25 cellular contexts compared by ENCODE assay signal in genomic region chr6:29655658-29656057, GRCh38. TPM values are rescaled to one million over a fixed set of nuclear protein-coding genes. Genes with fewer than 3 reads are reported as not detected.
"Had no signal": no experiment of that assay in that cellular context is flagged by ENCODE, and none has a peak within 500 bp of the region (broad histone marks: within the 10 kb centered on the region; RNA-seq: fewer than 3 reads in every experiment).

No MANE protein-coding gene starts in this region.

- ATAC-seq: activated CD8-positive, alpha-beta memory T cell treated with anti-CD3 and anti-CD28 coated beads, Interleukin-2, amount 10 ng/mL, durations not matched to agents 7 days and 5 days; activated T-helper 17 cell treated with anti-CD3 and anti-CD28 coated beads, Interleukin-2, amount 50 U/mL, for 72 hours; foreskin keratinocyte; lower lobe of right lung; natural killer cell; sciatic nerve; stimulated activated naive B cell treated with anti-CD40 and anti-IgM and Interleukin-4, amounts not matched to agents 10 μg/mL and 1 μg/mL and 100 μg/mL, for 72 hours had no signal

- H3K27me3 ChIP-seq: foreskin keratinocyte, ovary, uterus had no signal

- H3K9ac ChIP-seq: SK-N-SH had no signal

- H3K27ac ChIP-seq: foreskin keratinocyte, lower lobe of right lung, ovary, transverse colon, uterus had no signal

- H3K9me3 ChIP-seq: lower lobe of right lung, ovary, SK-N-SH, transverse colon, uterus had no signal

- H3K4me1 ChIP-seq: foreskin keratinocyte, lower lobe of right lung, uterus had no signal

- H3K4me2 ChIP-seq: SK-N-SH had no signal

- H3K9me2 ChIP-seq: SK-N-SH had no signal

- H3K9me3 Mint-ChIP-seq: activated B cell treated with CpG ODN at 0.5 μM for 24 hours; activated CD4-positive, alpha-beta memory T cell treated with anti-CD3 and anti-CD28 coated beads, Interleukin-2, amount 10 ng/mL, durations not matched to agents 7 days and 5 days; activated naive CD8-positive, alpha-beta T cell treated with anti-CD3 and anti-CD28 coated beads, Interleukin-2, amount 10 ng/mL, durations not matched to agents 7 days and 5 days; activated T-helper 17 cell treated with anti-CD3 and anti-CD28 coated beads, Interleukin-2, amount 50 U/mL, for 72 hours; dendritic cell treated with granulocyte-macrophage colony-stimulating factor and Interleukin-4, amounts not matched to agents 40 ng/mL and 50 ng/mL, for 4 days; immature natural killer cell; natural killer cell; stimulated activated naive B cell treated with anti-CD40 and anti-IgM and Interleukin-4, amounts not matched to agents 10 μg/mL and 1 μg/mL and 100 μg/mL, for 72 hours had no signal

- H3K36me3 ChIP-seq: lower lobe of right lung, ovary, transverse colon, uterus had no signal

- H3K4me3 Mint-ChIP-seq: activated B cell treated with CpG ODN at 0.5 μM for 24 hours; activated CD4-positive, alpha-beta memory T cell treated with anti-CD3 and anti-CD28 coated beads, Interleukin-2, amount 10 ng/mL, durations not matched to agents 7 days and 5 days; activated CD8-positive, alpha-beta memory T cell treated with anti-CD3 and anti-CD28 coated beads, Interleukin-2, amount 10 ng/mL, durations not matched to agents 7 days and 5 days; activated naive CD8-positive, alpha-beta T cell treated with anti-CD3 and anti-CD28 coated beads, Interleukin-2, amount 10 ng/mL, durations not matched to agents 7 days and 5 days; activated T-helper 17 cell treated with anti-CD3 and anti-CD28 coated beads, Interleukin-2, amount 50 U/mL, for 72 hours; brain; dendritic cell treated with granulocyte-macrophage colony-stimulating factor and Interleukin-4, amounts not matched to agents 40 ng/mL and 50 ng/mL, for 4 days; immature natural killer cell; natural killer cell; stimulated activated naive B cell treated with anti-CD40 and anti-IgM and Interleukin-4, amounts not matched to agents 10 μg/mL and 1 μg/mL and 100 μg/mL, for 72 hours had no signal

- H3K27ac Mint-ChIP-seq: activated B cell treated with CpG ODN at 0.5 μM for 24 hours; activated CD4-positive, alpha-beta memory T cell treated with anti-CD3 and anti-CD28 coated beads, Interleukin-2, amount 10 ng/mL, durations not matched to agents 7 days and 5 days; activated CD8-positive, alpha-beta memory T cell treated with anti-CD3 and anti-CD28 coated beads, Interleukin-2, amount 10 ng/mL, durations not matched to agents 7 days and 5 days; activated naive CD8-positive, alpha-beta T cell treated with anti-CD3 and anti-CD28 coated beads, Interleukin-2, amount 10 ng/mL, durations not matched to agents 7 days and 5 days; activated T-helper 17 cell treated with anti-CD3 and anti-CD28 coated beads, Interleukin-2, amount 50 U/mL, for 72 hours; brain; dendritic cell treated with granulocyte-macrophage colony-stimulating factor and Interleukin-4, amounts not matched to agents 40 ng/mL and 50 ng/mL, for 4 days; immature natural killer cell; natural killer cell; stimulated activated naive B cell treated with anti-CD40 and anti-IgM and Interleukin-4, amounts not matched to agents 10 μg/mL and 1 μg/mL and 100 μg/mL, for 72 hours had no signal

- H3K36me3 Mint-ChIP-seq: activated CD8-positive, alpha-beta memory T cell treated with anti-CD3 and anti-CD28 coated beads, Interleukin-2, amount 10 ng/mL, durations not matched to agents 7 days and 5 days; activated naive CD8-positive, alpha-beta T cell treated with anti-CD3 and anti-CD28 coated beads, Interleukin-2, amount 10 ng/mL, durations not matched to agents 7 days and 5 days; brain; immature natural killer cell; natural killer cell; stimulated activated naive B cell treated with anti-CD40 and anti-IgM and Interleukin-4, amounts not matched to agents 10 μg/mL and 1 μg/mL and 100 μg/mL, for 72 hours had no signal

- H3K4me3 ChIP-seq: lower lobe of right lung, ovary, transverse colon, uterus had no signal

- DNase-seq: activated B cell treated with CpG ODN at 0.5 μM for 24 hours; activated CD4-positive, alpha-beta memory T cell treated with anti-CD3 and anti-CD28 coated beads, Interleukin-2, amount 10 ng/mL, durations not matched to agents 7 days and 5 days; activated CD4-positive, alpha-beta T cell treated with anti-CD3 and anti-CD28 coated beads for 48 hours; activated CD8-positive, alpha-beta memory T cell treated with anti-CD3 and anti-CD28 coated beads, Interleukin-2, amount 10 ng/mL, durations not matched to agents 7 days and 5 days; activated naive CD4-positive, alpha-beta T cell treated with Interleukin-2 at 50 U/mL for 16 hours; activated naive CD8-positive, alpha-beta T cell treated with anti-CD3 and anti-CD28 coated beads, Interleukin-2, amount 10 ng/mL, durations not matched to agents 7 days and 5 days; cerebellar nuclear complex; foreskin keratinocyte; immature natural killer cell; lower lobe of right lung; natural killer cell; ovary; SK-N-SH; stimulated activated naive B cell treated with anti-CD40 and anti-IgM and Interleukin-4, amounts not matched to agents 10 μg/mL and 1 μg/mL and 100 μg/mL, for 72 hours; T-helper 1 cell; T-helper 9 cell; transverse colon; uterus had no signal

- H3K4me1 Mint-ChIP-seq: brain had no signal

RNA-seq across cellular contexts. Expression of gene MOG, which starts 1.2 kb away (rescaled TPM):
- total RNA-seq: activated B cell treated with CpG ODN at 0.5 μM for 24 hours; activated CD4-positive, alpha-beta memory T cell treated with anti-CD3 and anti-CD28 coated beads, Interleukin-2, amount 10 ng/mL, durations not matched to agents 7 days and 5 days; activated CD8-positive, alpha-beta memory T cell treated with anti-CD3 and anti-CD28 coated beads, Interleukin-2, amount 10 ng/mL, durations not matched to agents 7 days and 5 days; activated naive CD8-positive, alpha-beta T cell treated with anti-CD3 and anti-CD28 coated beads, Interleukin-2, amount 10 ng/mL, durations not matched to agents 7 days and 5 days; activated T-helper 17 cell treated with anti-CD3 and anti-CD28 coated beads, Interleukin-2, amount 50 U/mL, for 72 hours; fibroblast of lung; foreskin keratinocyte; lower lobe of right lung; mesenteric fat pad; natural killer cell; pulmonary artery endothelial cell; sciatic nerve; transverse colon; uterus had no signal
- polyA plus RNA-seq: fibroblast of lung, foreskin keratinocyte, immature natural killer cell, SK-N-SH had no signal

RNA-seq across cellular contexts. Expression of gene GABBR1, which starts 22.7 kb away (rescaled TPM):
- polyA plus RNA-seq: immature natural killer cell had no signal

RNA-seq across cellular contexts. Expression of gene ZFP57, which starts 25.3 kb away (rescaled TPM):
- total RNA-seq: activated CD4-positive, alpha-beta memory T cell treated with anti-CD3 and anti-CD28 coated beads, Interleukin-2, amount 10 ng/mL, durations not matched to agents 7 days and 5 days; fibroblast of lung; lower lobe of right lung; mesenteric fat pad; pulmonary artery endothelial cell; sciatic nerve had no signal
- polyA plus RNA-seq: fibroblast of lung, SK-N-SH had no signal
